11 cellular contexts compared by ENCODE assay signal in the genomic region with DNA sequence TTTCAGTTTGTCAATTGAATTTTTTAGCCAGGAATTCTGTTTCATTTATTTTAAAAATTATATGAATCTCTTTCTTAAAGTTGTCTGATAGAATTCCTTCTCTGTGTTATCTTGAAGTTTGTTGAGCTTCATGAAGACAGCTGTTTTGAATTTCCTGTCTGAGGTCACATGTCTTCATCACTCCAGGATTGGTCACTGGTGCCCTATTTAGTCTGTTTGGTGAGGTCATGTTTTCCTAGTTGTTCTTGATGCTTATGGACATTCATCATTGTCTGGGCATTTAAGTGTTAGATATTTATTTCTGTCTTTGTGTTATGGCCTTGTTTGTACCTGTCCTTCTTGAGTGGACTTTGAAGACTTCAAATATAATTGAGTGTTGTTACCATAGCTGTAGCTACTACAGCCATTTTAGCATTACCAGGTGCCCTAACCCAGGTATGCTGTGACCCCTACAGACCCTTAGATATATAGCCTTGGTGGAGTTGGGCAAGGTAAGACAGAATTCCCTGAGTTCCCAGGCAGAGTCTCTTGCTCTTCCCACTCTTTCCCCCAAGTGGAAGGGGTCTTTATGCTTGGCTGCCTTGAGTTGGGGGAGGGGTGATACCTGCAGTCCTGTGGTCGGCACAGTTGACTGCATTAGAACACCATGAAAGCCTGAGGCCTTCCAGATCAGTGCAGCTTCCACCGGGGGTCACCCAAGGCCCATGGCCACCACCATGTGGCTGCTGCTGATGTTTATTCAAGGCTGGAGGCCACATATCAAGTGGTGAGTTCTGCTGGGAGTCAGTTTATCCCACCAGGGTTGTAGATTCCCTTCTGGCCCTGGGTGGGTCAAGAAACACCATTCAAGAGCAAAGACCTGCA.
DNase-seq lines count a peak whose midpoint lies in the region; FAIRE-seq and TF ChIP-seq lines count a peak whose summit lies in the region.
"Had no signal": no experiment of that assay in that cellular context is flagged by ENCODE, and none has a peak within 500 bp of the region (broad histone marks: within the 10 kb centered on the region; RNA-seq: fewer than 3 reads in every experiment).

No MANE protein-coding gene starts in this region.

- TF ChIP-seq CTCF in GM12875 (IDR thresholded peaks at IDR 0.05; ENCODE audit: borderline replicate concordance, insufficient read depth, low read depth, low read length) (0 out of 2 replicates have a peak, but pooled peaks have one; percentile 10), endothelial cell of umbilical vein (IDR thresholded peaks at IDR 0.05; ENCODE audit: extremely low read depth in 1 of 2, insufficient read depth in 1 of 2, low read depth in 1 of 2, low read length in 2 of 2) (peak; percentile 30 to 41)

- H3K4me3 ChIP-seq in GM12875 (ENCODE audit: low read depth, low read length) (no peak overlapping the region), NT2/D1 (ENCODE audit: insufficient read length, low read depth) (no peak overlapping the region), endothelial cell of umbilical vein (replicated peaks in 1 of 3; ENCODE audit: insufficient read depth in 1 of 3, low read depth in 1 of 3, low read length in 3 of 3) (no peak overlapping the region)
- H3K4me3 ChIP-seq: heart right ventricle had no signal

- intact Hi-C loops in endothelial cell of umbilical vein (cut with micrococcal nuclease) = loop anchor here (5.0 kb wide), 1 partner anchor 93 kb away; no protein-coding TSS in a partner anchor

- no peaks in the 10 kb centered on the region for H3K27me3 ChIP-seq in NT2/D1 (ENCODE audit: insufficient read depth, insufficient read length)
- H3K27me3 ChIP-seq in endothelial cell of umbilical vein (ENCODE audit: control insufficient read depth in 2 of 2, insufficient read depth in 2 of 2, low read length in 2 of 2) = no peaks in the 10 kb centered on the region
- H3K27me3 ChIP-seq: heart right ventricle had no signal

- CTCF ChIA-PET in endothelial cell of umbilical vein (lab: Charles Lee) = interaction anchor here (1.1 to 1.2 kb wide), 2 partner anchors 344 kb away, joined by 3 to 5 read pairs; no protein-coding TSS in a partner anchor

- POLR2A ChIA-PET in endothelial cell of umbilical vein (lab: Charles Lee) = no interaction called here

- DNase-seq in NT2/D1 (ENCODE audit: low read depth, low spot score) (peak; percentile 11), endothelial cell of umbilical vein (ENCODE audit: low read depth, low spot score) (peak; percentile 28), non-pigmented ciliary epithelial cell (ENCODE audit: low read depth) (peak; percentile 44), GM19238 (ENCODE audit: insufficient read length, low spot score) (no peak), NCI-H510A (lab: John Stamatoyannopoulos, UW) (no peak), NCI-H2029 treated with DMSO at 0.1 percent for 48 hours (lab: John Stamatoyannopoulos, UW) (no peak)
- DNase-seq: heart right ventricle; NCI-H2227 treated with DMSO at 0.1 percent for 48 hours; stimulated activated CD4-positive, alpha-beta T cell treated with anti-CD3 and anti-CD28 coated beads, Interleukin-2, amount 100 ng/mL, for 48 hours had no signal

- no peaks in the 10 kb centered on the region for H4K20me1 ChIP-seq in endothelial cell of umbilical vein (replicated peaks; ENCODE audit: control insufficient read depth, extremely low read depth, insufficient read depth, low read length)

- H3K9me1 ChIP-seq in endothelial cell of umbilical vein (replicated peaks; ENCODE audit: control insufficient read depth, extremely low read depth, insufficient read depth, low read length) = no peaks in the 10 kb centered on the region

- H3K4me2 ChIP-seq in endothelial cell of umbilical vein (ENCODE audit: insufficient read depth, low read length) = no peak overlapping the region

- no TSS peak for BruUV-seq in endothelial cell of umbilical vein (replicated peaks; lab: Mats Ljungman, UMichigan)

- dilution Hi-C loops in endothelial cell of umbilical vein (cut with MboI; ENCODE audit: extremely low pct_ligation_motif_present, low sequenced_read_pairs) = no loop called here

- no peak overlapping the region for H3K27ac ChIP-seq in endothelial cell of umbilical vein (ENCODE audit: insufficient read depth, low read depth, low read length)
- H3K27ac ChIP-seq: heart right ventricle had no signal

- no peak for FAIRE-seq in endothelial cell of umbilical vein (lab: Jason Lieb, UNC)
- FAIRE-seq: GM19239 had no signal

- H3K9me3 ChIP-seq in NT2/D1 (ENCODE audit: insufficient read depth, low read length) (no peaks in the 10 kb centered on the region), endothelial cell of umbilical vein (replicated peaks; ENCODE audit: control insufficient read depth, insufficient read depth, low read length) (no peaks in the 10 kb centered on the region)

- H2AFZ ChIP-seq in endothelial cell of umbilical vein (ENCODE audit: low read depth, low read length) = no peak overlapping the region

- no peaks in the 10 kb centered on the region for H3K79me2 ChIP-seq in endothelial cell of umbilical vein (ENCODE audit: control insufficient read depth, insufficient read depth, low read length)

- H3K9ac ChIP-seq in NT2/D1 (ENCODE audit: insufficient read length, low read depth) (no peak overlapping the region), endothelial cell of umbilical vein (replicated peaks; ENCODE audit: extremely low read depth, insufficient read depth, low read length) (no peak overlapping the region)

- H3K36me3 ChIP-seq in NT2/D1 (ENCODE audit: insufficient read depth, insufficient read length, low read length) = no peaks in the 10 kb centered on the region
- H3K36me3 ChIP-seq in endothelial cell of umbilical vein (ENCODE audit: control insufficient read depth in 2 of 2, extremely low read depth in 1 of 2, insufficient read depth in 2 of 2, low read length in 2 of 2) = no peaks in the 10 kb centered on the region
- H3K36me3 ChIP-seq: heart right ventricle had no signal

- no peak for TF ChIP-seq POLR2A in endothelial cell of umbilical vein (IDR thresholded peaks at IDR 0.05; ENCODE audit: low read depth, low read length)

- no peaks in the 10 kb centered on the region for H3K4me1 ChIP-seq in NT2/D1 (ENCODE audit: insufficient read depth, insufficient read length)
- H3K4me1 ChIP-seq in endothelial cell of umbilical vein (ENCODE audit: control insufficient read depth, extremely low read depth, insufficient read depth, low read length) = peaks cover 2% of the 10 kb centered on the region
- H3K4me1 ChIP-seq: heart right ventricle had no signal

TF ChIP-seq in endothelial cell of umbilical vein, 7 proteins besides CTCF, POLR2A, EP300 and RAD21:
- TF ChIP-seq JUN (IDR thresholded peaks at IDR 0.05; ENCODE audit: borderline replicate concordance, insufficient read depth, insufficient read length, low read depth) = no peak
- no peak for TF ChIP-seq GATA2 (IDR thresholded peaks at IDR 0.05; ENCODE audit: insufficient read depth, insufficient read length, low read depth, low read length)
- TF ChIP-seq EZH2 (IDR thresholded peaks at IDR 0.05; ENCODE audit: borderline replicate concordance, low read depth, low read length, severe bottlenecking) = no peak
- no peak for TF ChIP-seq FOS (IDR thresholded peaks at IDR 0.05; ENCODE audit: borderline replicate concordance, insufficient read depth, low read length)
- no peak for TF ChIP-seq MYC (IDR thresholded peaks at IDR 0.05; ENCODE audit: low read depth, low read length)
- TF ChIP-seq, protein P1, sequence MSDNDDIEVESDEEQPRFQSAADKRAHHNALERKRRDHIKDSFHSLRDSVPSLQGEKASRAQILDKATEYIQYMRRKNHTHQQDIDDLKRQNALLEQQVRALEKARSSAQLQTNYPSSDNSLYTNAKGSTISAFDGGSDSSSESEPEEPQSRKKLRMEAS (IDR thresholded peaks at IDR 0.05; ENCODE audit: insufficient read depth, insufficient read length) = no peak
- TF ChIP-seq POLR2AphosphoS5 (IDR thresholded peaks at IDR 0.05; ENCODE audit: insufficient read depth, low read depth, low read length) = no peak

Comparison
In these comparisons a context has a peak if more than half of its experiments do, and no peak if none do; other contexts are left out.
1. DNase-seq: peak in NT2/D1 (single experiment), endothelial cell of umbilical vein (single experiment) and non-pigmented ciliary epithelial cell (single experiment); none in GM19238 (single experiment), NCI-H510A (single experiment) and NCI-H2029 treated with DMSO at 0.1 percent for 48 hours (single experiment).